In genomic region chr10:5575144-5575481, GRCh38 we compare ENCODE assay signal across 16 cellular contexts. TPM values are rescaled to one million over a fixed set of nuclear protein-coding genes. Genes with fewer than 3 reads are reported as not detected.
DNase-seq lines count a peak whose midpoint lies in the region; TF ChIP-seq lines count a peak whose summit lies in the region.
"Had no signal": no experiment of that assay in that cellular context is flagged by ENCODE, and none has a peak within 500 bp of the region (broad histone marks: within the 10 kb centered on the region; RNA-seq: fewer than 3 reads in every experiment).

No MANE protein-coding gene starts in this region.

- peak overlapping the region; percentile 61 for H3K18ac ChIP-seq in neuronal stem cell (ENCODE audit: low read length)

- peak overlapping the region; percentile 91 for H2AK5ac ChIP-seq in neuronal stem cell (ENCODE audit: low read depth, low read length)

- H3K36me3 ChIP-seq in breast epithelium (no peaks in the 10 kb centered on the region), esophagus muscularis mucosa (no peaks in the 10 kb centered on the region), neuronal stem cell (replicated peaks in 1 of 2; ENCODE audit: control insufficient read depth in 2 of 2, insufficient read depth in 2 of 2, low read length in 2 of 2) (no peaks in the 10 kb centered on the region), stomach (no peaks in the 10 kb centered on the region)
- H3K36me3 ChIP-seq: brain microvascular endothelial cell had no signal

- no peak overlapping the region for H4K8ac ChIP-seq in neuronal stem cell (ENCODE audit: low read depth, low read length)

- H3K4me2 ChIP-seq in neuronal stem cell (ENCODE audit: insufficient read depth, low read length, poor library complexity, severe bottlenecking): no peak overlapping the region

- H3K9me3 Mint-ChIP-seq in MCF 10A (ENCODE audit: unreplicated experiment): no peaks in the 10 kb centered on the region
- H3K9me3 Mint-ChIP-seq: activated B cell treated with CpG ODN at 0.5 μM for 24 hours; activated naive CD4-positive, alpha-beta T cell treated with anti-CD3 and anti-CD28 coated beads for 36 hours had no signal

- no peak overlapping the region for H3K4me3 Mint-ChIP-seq in MCF 10A (ENCODE audit: unreplicated experiment)
- H3K4me3 Mint-ChIP-seq: activated B cell treated with CpG ODN at 0.5 μM for 24 hours; activated naive CD4-positive, alpha-beta T cell treated with anti-CD3 and anti-CD28 coated beads for 36 hours had no signal

- intact Hi-C loops in MCF 10A (cut with micrococcal nuclease) (no loop called here), breast epithelium (cut with DNase I; ENCODE audit: low total_unique reads) (no loop called here), esophagus muscularis mucosa (cut with DNase I) (no loop called here), stomach (cut with DNase I; ENCODE audit: low total_unique reads) (no loop called here)

- H3K27ac Mint-ChIP-seq in MCF 10A (ENCODE audit: low read depth, unreplicated experiment): peak overlapping the region; percentile 14
- H3K27ac Mint-ChIP-seq: activated B cell treated with CpG ODN at 0.5 μM for 24 hours; activated naive CD4-positive, alpha-beta T cell treated with anti-CD3 and anti-CD28 coated beads for 36 hours had no signal

- H4K91ac ChIP-seq in neuronal stem cell (ENCODE audit: low read depth, low read length, poor library complexity): peak overlapping the region; percentile 17

- peak overlapping the region; percentile 28 for H3K23ac ChIP-seq in neuronal stem cell (ENCODE audit: low read depth, low read length, poor library complexity)

- POLR2A ChIA-PET in MCF 10A (lab: Yijun Ruan, JAX): interaction anchor here (2.5 kb wide), 1 partner anchor 9 kb away, joined by 7 read pairs; no protein-coding TSS in a partner anchor

- TF ChIP-seq CTCF in MCF 10A (IDR thresholded peaks at IDR 0.05; ENCODE audit: unreplicated experiment): no peak
- TF ChIP-seq CTCF in breast epithelium (IDR thresholded peaks at IDR 0.05): no peak
- TF ChIP-seq CTCF in esophagus muscularis mucosa (IDR thresholded peaks at IDR 0.05): no peak
- TF ChIP-seq CTCF in stomach (IDR thresholded peaks at IDR 0.05): no peak

- no peak for TF ChIP-seq EP300 in esophagus muscularis mucosa (IDR thresholded peaks at IDR 0.05)
- no peak for TF ChIP-seq EP300 in stomach (IDR thresholded peaks at IDR 0.05)

- TF ChIP-seq POLR2A in breast epithelium (IDR thresholded peaks at IDR 0.05) (no peak), esophagus muscularis mucosa (IDR thresholded peaks at IDR 0.05; ENCODE audit: low read depth) (no peak), stomach (IDR thresholded peaks at IDR 0.05) (no peak)

- H3K27me3 Mint-ChIP-seq in MCF 10A (ENCODE audit: insufficient read depth, unreplicated experiment): no peaks in the 10 kb centered on the region

- no peak overlapping the region for H3K9ac ChIP-seq in neuronal stem cell (ENCODE audit: low read depth, low read length, poor library complexity)

- H3K4me3 ChIP-seq in breast epithelium (no peak overlapping the region), esophagus muscularis mucosa (peak overlapping the region in 1 of 4 donors; percentile 13), neuronal stem cell (ENCODE audit: low read length in 2 of 2) (no peak overlapping the region), stomach (no peak overlapping the region)
- H3K4me3 ChIP-seq: GM12878 had no signal

- CTCF ChIA-PET in MCF 10A (lab: Yijun Ruan, JAX): interaction anchor here (1.9 kb wide), 1 partner anchor 8 kb away, joined by 4 read pairs; no protein-coding TSS in a partner anchor

- no TSS peak for BruUV-seq in MCF 10A (replicated peaks; lab: Mats Ljungman, UMichigan)

- peaks cover 20% of the 10 kb centered on the region for H3K4me1 Mint-ChIP-seq in MCF 10A (ENCODE audit: insufficient read depth, unreplicated experiment)

- H2AFZ ChIP-seq in neuronal stem cell (ENCODE audit: low read length): peak overlapping the region; percentile 41

- peak overlapping the region in 1 of 2 donors; percentile 17 for H3K27ac ChIP-seq in breast epithelium
- peak overlapping the region; percentile 53 to 70 (median 66) for H3K27ac ChIP-seq in esophagus muscularis mucosa (replicated peaks in 1 of 4)
- H3K27ac ChIP-seq in neuronal stem cell (replicated peaks; ENCODE audit: low read length): no peak overlapping the region
- H3K27ac ChIP-seq in stomach: peak overlapping the region in 1 of 5 donors; percentile 24
- H3K27ac ChIP-seq: brain microvascular endothelial cell had no signal

- WGBS in esophagus muscularis mucosa: 63% methylated on average over 9 of the region's 9 CpGs
- no CpG with 5 or more reads among the region's 9 CpGs for WGBS in neuronal stem cell (ENCODE audit: extremely low coverage in 2 of 2, insufficient read length in 2 of 2, insufficient replicate concordance in 1 of 2), 2 donors
- WGBS in stomach, 5 donors: 66 to 79% (median 76%) methylated on average over 9 of the region's 9 CpGs

- no peak for DNase-seq in MCF 10A (ENCODE audit: unreplicated experiment)
- no peak for DNase-seq in breast epithelium (ENCODE audit: low spot score in 2 of 2)
- no peak for DNase-seq in esophagus muscularis mucosa (ENCODE audit: extremely low spot score)
- no peak for DNase-seq in neuronal stem cell (ENCODE audit: low spot score)
- DNase-seq in NCI-H345 treated with DMSO at 0.1 percent for 48 hours (lab: John Stamatoyannopoulos, UW; ENCODE audit: unreplicated experiment): no peak
- no peak for DNase-seq in stomach
- no peak for DNase-seq in NCI-H2029 (lab: John Stamatoyannopoulos, UW)
- DNase-seq in hippocampal formation (lab: John Stamatoyannopoulos, UW): no peak
- DNase-seq: activated B cell treated with CpG ODN at 0.5 μM for 24 hours; activated naive CD4-positive, alpha-beta T cell treated with anti-CD3 and anti-CD28 coated beads for 36 hours; brain microvascular endothelial cell; NCI-H1092; NCI-H345; SW 1271 had no signal

- H2BK12ac ChIP-seq in neuronal stem cell (ENCODE audit: low read length): peak overlapping the region; percentile 7

- peak overlapping the region; percentile 92 for H2BK15ac ChIP-seq in neuronal stem cell (ENCODE audit: low read length)

- H3K9me3 ChIP-seq in breast epithelium (no peaks in the 10 kb centered on the region), esophagus muscularis mucosa (no peaks in the 10 kb centered on the region), neuronal stem cell (replicated peaks in 1 of 2; ENCODE audit: control insufficient read depth in 2 of 2, insufficient read depth in 1 of 2, low read depth in 1 of 2, low read length in 2 of 2) (no peaks in the 10 kb centered on the region), stomach (no peaks in the 10 kb centered on the region)

- H2BK5ac ChIP-seq in neuronal stem cell (ENCODE audit: low read length): no peak overlapping the region

- no peaks in the 10 kb centered on the region for H3K27me3 ChIP-seq in breast epithelium
- H3K27me3 ChIP-seq in esophagus muscularis mucosa: no peaks in the 10 kb centered on the region
- H3K27me3 ChIP-seq in neuronal stem cell (ENCODE audit: control insufficient read depth in 3 of 3, insufficient read depth in 3 of 3, low read depth in 1 of 3, low read length in 3 of 3): no peaks in the 10 kb centered on the region
- H3K27me3 ChIP-seq in stomach: no peaks in the 10 kb centered on the region
- H3K27me3 ChIP-seq: brain microvascular endothelial cell had no signal

- no peaks in the 10 kb centered on the region for H3K79me1 ChIP-seq in neuronal stem cell (ENCODE audit: low read depth, low read length)

- no peak overlapping the region for H3K14ac ChIP-seq in neuronal stem cell (ENCODE audit: low read length)

- H3K36me3 Mint-ChIP-seq in MCF 10A (ENCODE audit: insufficient read depth, unreplicated experiment): no peaks in the 10 kb centered on the region

- no peak overlapping the region for H3K4ac ChIP-seq in neuronal stem cell (ENCODE audit: low read length)

- H2BK120ac ChIP-seq in neuronal stem cell (ENCODE audit: low read depth, low read length): no peak overlapping the region

- H3K4me1 ChIP-seq in breast epithelium (peaks cover 0 to 3% of the 10 kb centered on the region in 2 donors), esophagus muscularis mucosa (peaks cover 0 to 45% (median 33%) of the 10 kb centered on the region in 4 donors), neuronal stem cell (ENCODE audit: control insufficient read depth in 2 of 2, insufficient read depth in 1 of 2, low read depth in 1 of 2, low read length in 2 of 2) (peaks cover 17 to 26% of the 10 kb centered on the region in 2 donors), stomach (peaks cover 0 to 16% (median 5%) of the 10 kb centered on the region in 4 donors)

RNA-seq across cellular contexts. Expression of gene CALML3, which starts 50.4 kb away (rescaled TPM):
- 0.25 and 0.75 TPM in 2 replicates for total RNA-seq in MCF 10A (2022)
- 10 to 100 TPM in 1 of 3 donors, 1 to 10 TPM in 1, not detected in 1; 3.6 to 13.5 TPM for total RNA-seq in breast epithelium
- total RNA-seq in esophagus muscularis mucosa: not detected
- polyA plus RNA-seq in neuronal stem cell (2013, experiment 1 of 2): not detected
- polyA plus RNA-seq in neuronal stem cell (2013, experiment 2 of 2): not detected
- total RNA-seq in stomach: not detected
- polyA plus RNA-seq in stomach: 10 to 100 TPM in 1 of 3 donors, under 1 TPM in 1, not detected in 1; 0.46 to 64.6 TPM
- total RNA-seq: A673; activated B cell treated with CpG ODN at 0.5 μM for 24 hours; activated naive CD4-positive, alpha-beta T cell treated with anti-CD3 and anti-CD28 coated beads for 36 hours; GM12878 had no signal
- polyA plus RNA-seq: GM12878 had no signal
